In the genomic region with DNA sequence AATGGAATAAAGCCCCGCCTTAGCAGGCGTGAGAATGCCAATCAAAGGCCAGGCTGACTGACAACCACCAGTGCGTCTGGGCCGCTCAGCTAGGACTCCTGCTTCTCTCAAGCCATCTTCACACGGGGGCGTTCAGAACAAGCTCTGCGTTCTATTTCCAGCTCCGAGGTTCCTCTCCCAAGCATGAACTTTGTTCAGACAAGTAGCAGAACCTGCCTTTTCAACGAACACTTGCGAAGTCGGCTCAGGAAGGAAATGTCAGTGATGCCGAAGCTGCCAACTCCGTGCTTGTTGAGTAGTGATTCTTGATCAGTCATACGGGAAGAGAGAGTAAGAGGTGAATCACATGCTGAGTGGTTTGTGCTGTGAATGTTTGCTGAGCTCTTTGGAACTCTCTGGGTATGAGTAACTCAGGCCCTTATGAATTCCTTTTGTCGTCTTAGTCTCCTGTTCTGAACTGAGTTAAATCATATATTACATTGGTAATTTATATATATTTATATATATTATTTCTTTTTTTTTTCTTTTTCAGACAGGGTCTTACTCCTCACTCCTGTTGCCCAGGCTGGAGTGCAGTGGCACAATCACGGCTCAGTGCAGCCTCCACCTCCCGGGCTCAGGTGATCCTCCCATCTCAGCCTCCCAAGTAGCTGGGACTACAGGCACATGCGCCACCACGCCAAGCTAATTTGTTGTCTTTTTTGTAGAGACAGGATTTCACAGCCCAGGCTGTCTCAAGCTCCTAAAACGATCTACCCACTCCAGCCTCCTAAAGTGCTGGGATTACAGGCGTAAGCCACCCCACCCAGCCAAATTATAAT, we compare ENCODE assay signal across 8 cellular contexts. TPM values are rescaled to one million over a fixed set of nuclear protein-coding genes. Genes with fewer than 3 reads are reported as not detected.
A peak's percentile ranks its signal among the peaks of the same experiment; 100 is the strongest.
DNase-seq lines count a peak whose midpoint lies in the region; FAIRE-seq and TF ChIP-seq lines count a peak whose summit lies in the region.

No MANE protein-coding gene starts in this region.

- no peaks in the 10 kb centered on the region for H3K9me3 ChIP-seq in left ventricle myocardium inferior (replicated peaks)

- H3K4me3 ChIP-seq in GM12864 (ENCODE audit: low read depth, low read length) (no peak overlapping the region), left ventricle myocardium inferior (no peak overlapping the region)

- intact Hi-C loops in left ventricle myocardium inferior (cut with micrococcal nuclease), result no loop called here

- peak; percentile 94 for FAIRE-seq in H54 (lab: Jason Lieb, UNC)

- no peak for TF ChIP-seq CTCF in GM12864 (IDR thresholded peaks at IDR 0.05; ENCODE audit: low read depth, low read length, missing control alignments)
- TF ChIP-seq CTCF in left ventricle myocardium inferior (IDR thresholded peaks at IDR 0.05; ENCODE audit: borderline replicate concordance), result no peak

- TF ChIP-seq POLR2A in H54 (IDR thresholded peaks at IDR 0.05; ENCODE audit: low read depth, low read length), result no peak

- peaks cover 15% of the 10 kb centered on the region for H3K4me1 ChIP-seq in left ventricle myocardium inferior

- no peaks in the 10 kb centered on the region for H3K36me3 ChIP-seq in left ventricle myocardium inferior

- DNase-seq in GM12864 (ENCODE audit: low read depth) (peak; percentile 91), H54 (ENCODE audit: insufficient read length, low spot score) (peak; percentile 97), NCI-H460 (ENCODE audit: extremely low read depth, low read depth) (peak; percentile 59), activated T-helper 1 cell treated with Interleukin-2 at 50 U/mL for 16 hours (ENCODE audit: low read depth) (peak; percentile 4), left ventricle myocardium inferior (no peak), DMS 273 treated with DMSO at 0.1 percent for 48 hours (lab: John Stamatoyannopoulos, UW) (no peak), NCI-H526 (lab: John Stamatoyannopoulos, UW) (no peak)
- peak; percentile 15 for DNase-seq in stimulated activated CD8-positive, alpha-beta memory T cell treated with anti-CD3 and anti-CD28 coated beads, Interleukin-12 subunit alpha, Interleukin-12 subunit beta, amount 100 ng/mL, for 4 hours (ENCODE audit: low read depth)

- H3K27ac ChIP-seq in left ventricle myocardium inferior (replicated peaks), result peak overlapping the region; percentile 63

- no peaks in the 10 kb centered on the region for H3K27me3 ChIP-seq in left ventricle myocardium inferior (ENCODE audit: low read depth)

RNA-seq across cellular contexts. Expression of gene BCL7A, which starts 29.4 kb away (rescaled TPM):
- total RNA-seq in NCI-H460 (2014; rRNA removed; shearing (Covaris generic)), result 13.1 TPM in 2 replicates
- polyA plus RNA-seq in NCI-H460 (2014; cell fraction: nucleus; rRNA removed), result 10.6 and 10.7 TPM in 2 replicates
- total RNA-seq in left ventricle myocardium inferior, result 11.2 TPM

Comparison
In these comparisons a context has a peak if more than half of its experiments do, and no peak if none do; other contexts are left out.
1. DNase-seq: peak in GM12864 (single experiment), H54 (single experiment), NCI-H460 (single experiment), activated T-helper 1 cell treated with Interleukin-2 at 50 U/mL for 16 hours (single experiment) and stimulated activated CD8-positive, alpha-beta memory T cell treated with anti-CD3 and anti-CD28 coated beads, Interleukin-12 subunit alpha, Interleukin-12 subunit beta, amount 100 ng/mL, for 4 hours (single experiment); none in left ventricle myocardium inferior (single experiment), DMS 273 treated with DMSO at 0.1 percent for 48 hours (single experiment) and NCI-H526 (0 of 2).